Comparison of ENCODE assay signal across 11 cellular contexts in the genomic region with DNA sequence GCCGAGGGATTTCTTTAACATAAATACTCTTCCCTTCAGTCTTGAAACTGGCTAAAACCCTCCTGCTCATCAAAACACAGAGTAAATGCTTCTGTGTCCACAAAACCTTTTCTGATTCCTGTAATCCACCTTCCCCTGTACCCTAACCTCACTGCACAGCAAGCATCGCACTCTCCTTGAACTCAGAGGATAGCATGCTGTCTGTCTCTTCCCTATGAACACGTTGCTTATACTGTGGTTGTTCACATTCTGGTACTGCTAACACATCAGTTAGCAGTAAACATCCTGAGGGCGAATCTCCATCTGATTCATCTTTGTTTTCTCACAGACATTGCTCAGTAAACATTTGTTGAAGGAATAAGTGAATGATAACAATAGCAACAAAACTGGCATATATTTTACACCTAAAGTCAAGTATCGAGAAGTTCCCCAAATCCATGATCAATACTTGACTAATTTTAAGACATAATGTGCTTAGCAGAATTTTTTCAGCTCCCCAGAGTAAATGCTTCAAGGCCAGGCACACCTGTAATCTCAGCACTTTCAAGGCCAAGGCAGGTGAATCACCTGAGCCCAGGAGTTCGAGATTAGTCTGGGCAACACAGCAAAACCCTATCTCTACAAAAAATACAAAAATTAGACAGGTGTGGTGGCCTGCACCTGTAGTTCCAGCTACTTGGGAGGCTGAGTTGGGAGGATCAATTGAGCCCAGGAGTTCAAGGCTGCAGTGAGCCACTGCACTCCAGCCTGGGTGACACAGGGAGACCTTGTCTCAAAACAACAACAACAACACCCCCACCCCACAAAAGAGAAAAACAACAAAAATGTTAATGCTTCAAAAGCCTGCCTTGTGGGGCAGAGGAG. TPM values are rescaled to one million over a fixed set of nuclear protein-coding genes. Genes with fewer than 3 reads are reported as not detected.
DNase-seq lines count a peak whose midpoint lies in the region; ATAC-seq, FAIRE-seq and TF ChIP-seq lines count a peak whose summit lies in the region.
"Had no signal": no experiment of that assay in that cellular context is flagged by ENCODE, and none has a peak within 500 bp of the region (broad histone marks: within the 10 kb centered on the region; RNA-seq: fewer than 3 reads in every experiment).

No MANE protein-coding gene starts in this region.

- no peak for TF ChIP-seq EP300 in H1 (IDR thresholded peaks at IDR 0.05; ENCODE audit: borderline replicate concordance in 1 of 2, low read depth in 2 of 2, low read length in 2 of 2)

- 89% methylated on average over 6 of the region's 6 CpGs; no CpG with 5 or more reads in 1 of the 2 experiments for WGBS in H1 (ENCODE audit: extremely low coverage in 1 of 2, insufficient coverage in 1 of 2, insufficient read length in 1 of 2, insufficient replicate concordance in 2 of 2, low coverage in 1 of 2, low lambda C conversion rate in 2 of 2, missing lambda C conversion rate in 1 of 2), 2 experiments

- H4K8ac ChIP-seq in H1 (ENCODE audit: extremely low read depth, insufficient read depth, low read length), result no peak overlapping the region

- in situ Hi-C loops in SK-MEL-5 (cut with HindIII; ENCODE audit: low pct_unique_long_range_greater_than_20kb, low sequenced_read_pairs) (no loop called here), GM13976 (cut with MboI; ENCODE audit: low sequenced_read_pairs, unreplicated experiment) (no loop called here)

- H2BK5ac ChIP-seq in H1 (ENCODE audit: low read depth, low read length), result no peak overlapping the region

- H2AFZ ChIP-seq in H1 (ENCODE audit: low read length), result no peak overlapping the region

- CTCF ChIA-PET in H1 (lab: Charles Lee; ENCODE audit: partially characterized antibody), result no interaction called here

- H3K36me3 ChIP-seq in H1 (ENCODE audit: control insufficient read depth in 2 of 4, insufficient read depth in 4 of 4, low read length in 3 of 4) (no peaks in the 10 kb centered on the region), neutrophil (no peaks in the 10 kb centered on the region)
- H3K36me3 ChIP-seq: HAP-1 had no signal

- H2BK20ac ChIP-seq in H1 (ENCODE audit: low read length), result no peak overlapping the region

- H2BK120ac ChIP-seq in H1 (replicated peaks; ENCODE audit: low read depth, low read length), result no peak overlapping the region

- ATAC-seq in GM18909 (IDR thresholded peaks at IDR 0.05; ENCODE audit: poor library complexity, unreplicated experiment) (no peak), GM19395 (IDR thresholded peaks at IDR 0.05; ENCODE audit: unreplicated experiment) (no peak)
- ATAC-seq: left cardiac atrium had no signal

- no peak for DNase-seq in GM12891 (ENCODE audit: insufficient read length, low spot score)
- peak; percentile 16 for DNase-seq in SK-MEL-5 (ENCODE audit: low read depth, low spot score)
- no peak for DNase-seq in H1 (ENCODE audit: low read depth in 1 of 2, low spot score in 2 of 2)
- no peak for DNase-seq in GM13976 (ENCODE audit: low spot score)
- DNase-seq: left cardiac atrium, NCI-H2029 had no signal

- H3K4me3 ChIP-seq in H1 (ENCODE audit: extremely low read depth in 1 of 4, insufficient read depth in 2 of 4, low read depth in 3 of 4, low read length in 4 of 4) (no peak overlapping the region), neutrophil (ENCODE audit: low read depth in 1 of 2, low read length in 1 of 2) (no peak overlapping the region)
- H3K4me3 ChIP-seq: HAP-1 had no signal

- H3K27ac ChIP-seq in H1 (ENCODE audit: low read depth, low read length) (no peak overlapping the region), neutrophil (peak overlapping the region; percentile 27)

- H4K5ac ChIP-seq in H1 (ENCODE audit: insufficient read length, low read depth, low read length), result no peak overlapping the region

- TF ChIP-seq POLR2A in GM12891 (IDR thresholded peaks at IDR 0.05; ENCODE audit: low read depth, low read length) (no peak), H1 (IDR thresholded peaks at IDR 0.05; ENCODE audit: control extremely low read depth in 1 of 2, low read depth in 2 of 2, low read length in 2 of 2) (no peak)

- no peak overlapping the region; the same call in 1 of the 2 replicates for H2AK5ac ChIP-seq in H1 (ENCODE audit: low read depth, low read length)

- H3K79me2 ChIP-seq in H1 (ENCODE audit: control insufficient read depth in 1 of 2, insufficient read depth in 2 of 2, low read length in 2 of 2), result no peaks in the 10 kb centered on the region

- no peak overlapping the region for H3K23ac ChIP-seq in H1 (ENCODE audit: insufficient read length)

- H3K27me3 ChIP-seq in H1 (replicated peaks in 1 of 4; ENCODE audit: control insufficient read depth in 3 of 4, extremely low read depth in 1 of 4, insufficient read depth in 3 of 4, low read length in 3 of 4) (no peaks in the 10 kb centered on the region), neutrophil (no peaks in the 10 kb centered on the region)

- H3K4me2 ChIP-seq in H1 (ENCODE audit: insufficient read depth in 1 of 2, low read depth in 2 of 2, low read length in 2 of 2), result no peak overlapping the region

- TF ChIP-seq CTCF in H1 (IDR thresholded peaks at IDR 0.05; ENCODE audit: control extremely low read depth in 1 of 3, insufficient read depth in 1 of 3, low read depth in 1 of 3, low read length in 3 of 3) (no peak), neutrophil (IDR thresholded peaks at IDR 0.05) (no peak), GM13976 (IDR thresholded peaks at IDR 0.05; ENCODE audit: borderline replicate concordance, control extremely low read depth, extremely low read depth, insufficient read depth, missing control alignments) (no peak)

- peak; percentile 72 for FAIRE-seq in GM12891 (lab: Jason Lieb, UNC)
- no peak for FAIRE-seq in H1 (lab: Jason Lieb, UNC)
- FAIRE-seq: D721Med had no signal

- no peaks in the 10 kb centered on the region for H3K4me1 ChIP-seq in H1 (replicated peaks in 1 of 4; ENCODE audit: control insufficient read depth in 3 of 4, insufficient read depth in 4 of 4, low read length in 3 of 4)
- H3K4me1 ChIP-seq in neutrophil (ENCODE audit: control insufficient read depth in 1 of 2, insufficient read depth in 1 of 2, low read depth in 1 of 2, low read length in 1 of 2), result peaks cover 15 to 51% of the 10 kb centered on the region in 2 experiments

- no peak overlapping the region for H4K91ac ChIP-seq in H1 (replicated peaks; ENCODE audit: insufficient read length, low read length)

- H2BK15ac ChIP-seq in H1 (ENCODE audit: low read length), result no peak overlapping the region

- no peak overlapping the region for H3K9ac ChIP-seq in H1 (replicated peaks in 1 of 4; ENCODE audit: extremely low read depth in 1 of 4, low read depth in 3 of 4, low read length in 3 of 4)

- H2BK12ac ChIP-seq in H1 (ENCODE audit: low read depth, low read length), result peak overlapping the region; percentile 18; the same call in 1 of the 2 replicates

- POLR2A ChIA-PET in H1 (lab: Charles Lee; ENCODE audit: partially characterized antibody), result no interaction called here

- H3K14ac ChIP-seq in H1 (ENCODE audit: insufficient read length), result no peak overlapping the region

- H3K79me1 ChIP-seq in H1 (ENCODE audit: low read depth, low read length), result no peaks in the 10 kb centered on the region

- no peaks in the 10 kb centered on the region for H3K23me2 ChIP-seq in H1 (ENCODE audit: low read depth, low read length)

- no peak overlapping the region for H3K4ac ChIP-seq in H1 (replicated peaks; ENCODE audit: insufficient read length, low read depth, low read length)

- H3K9me3 ChIP-seq in H1 (ENCODE audit: insufficient read depth in 2 of 2, low read depth in 1 of 2, low read length in 1 of 2) (no peaks in the 10 kb centered on the region), neutrophil (no peaks in the 10 kb centered on the region)
- H3K9me3 ChIP-seq: HAP-1 had no signal

- TF ChIP-seq RAD21 in H1 (IDR thresholded peaks at IDR 0.05 in 1 of 2, conservative IDR thresholded peaks at IDR 0.05 in 1 of 2; ENCODE audit: low read depth in 2 of 2, low read length in 2 of 2), result no peak

- no peak overlapping the region for H3K18ac ChIP-seq in H1 (ENCODE audit: extremely low read depth, low read length)

- H4K20me1 ChIP-seq in H1 (replicated peaks in 1 of 2; ENCODE audit: control insufficient read depth in 1 of 2, insufficient read depth in 2 of 2, low read length in 2 of 2), result no peaks in the 10 kb centered on the region

- no peak overlapping the region for H3K56ac ChIP-seq in H1 (replicated peaks; ENCODE audit: insufficient read length, low read depth, low read length)

TF ChIP-seq in GM12891, 5 proteins besides CTCF, POLR2A, EP300 and RAD21:
- no peak for TF ChIP-seq POU2F2 (IDR thresholded peaks at IDR 0.05; ENCODE audit: low read depth, low read length)
- TF ChIP-seq TAF1 (IDR thresholded peaks at IDR 0.05; ENCODE audit: low read depth, low read length), result no peak

TF ChIP-seq in H1, 55 proteins besides CTCF, POLR2A, EP300 and RAD21:
- TF ChIP-seq RFX5 (IDR thresholded peaks at IDR 0.05; ENCODE audit: borderline replicate concordance, low read depth, low read length) (no peak), RXRA (IDR thresholded peaks at IDR 0.05; ENCODE audit: insufficient read depth, low read depth, low read length) (no peak), SIRT6 (IDR thresholded peaks at IDR 0.05; ENCODE audit: low read length) (no peak)

RNA-seq across cellular contexts. Expression of a gene that starts 45.6 kb away (rescaled TPM):
- 13.3 TPM for polyA plus RNA-seq in GM12891 (2012; ENCODE audit: low read depth, missing spikeins)
- 11.7 and 12.9 TPM in 2 replicates for total RNA-seq in SK-MEL-5 (2014; rRNA removed; shearing (Covaris generic))
- polyA plus RNA-seq in SK-MEL-5 (2015; cell fraction: cytosol; rRNA removed), result 9.3 and 14.7 TPM in 2 replicates
- 13.5 and 17.4 TPM in 2 replicates for polyA plus RNA-seq in SK-MEL-5 (2015; cell fraction: nucleus; rRNA removed)
- total RNA-seq in H1 (2021; fragmentation: NEBNext Ultra II Directional; extraction: Animal tissue kit (Norgen Biotek cat#: 25700)), result 13.8 and 14.2 TPM in 2 replicates
- polyA plus RNA-seq in H1 (2011; rRNA removed), result 7.4 and 7.7 TPM in 2 replicates
- polyA plus RNA-seq in H1 (2011; cell fraction: cytosol; rRNA removed), result 11.6 TPM
- polyA plus RNA-seq in H1 (2011; cell fraction: nucleus; rRNA removed), result 12.2 TPM
- 8.6 to 10.8 TPM (median 9.6 TPM) in 4 replicates for polyA plus RNA-seq in H1 (2012, experiment 1 of 2)
- polyA plus RNA-seq in H1 (2012, experiment 2 of 2), result 1.7 TPM
- 7.6 TPM for polyA plus RNA-seq in H1 (2013, experiment 1 of 2)
- polyA plus RNA-seq in H1 (2013, experiment 2 of 2), result 7.8 TPM
- 14.3 and 16.1 TPM in 2 replicates for polyA minus RNA-seq in H1 (2011; rRNA and poly(A)+ RNA removed)
- polyA minus RNA-seq in H1 (2011; cell fraction: cytosol; rRNA and poly(A)+ RNA removed), result 9.8 TPM
- 18.0 TPM for polyA minus RNA-seq in H1 (2011; cell fraction: nucleus; rRNA and poly(A)+ RNA removed)
